In genomic region chr3:148319161-148319915, GRCh38 we compare ENCODE assay signal across 9 cellular contexts.
DNase-seq lines count a peak whose midpoint lies in the region; ATAC-seq and TF ChIP-seq lines count a peak whose summit lies in the region.
"Had no signal": no experiment of that assay in that cellular context is flagged by ENCODE, and none has a peak within 500 bp of the region (broad histone marks: within the 10 kb centered on the region; RNA-seq: fewer than 3 reads in every experiment).

No MANE protein-coding gene starts in this region.

- DNase-seq in activated CD4-positive, alpha-beta T cell treated with anti-CD3 and anti-CD28 coated beads for 36 hours = no peak
- no peak for DNase-seq in activated CD4-positive, alpha-beta T cell treated with anti-CD3 and anti-CD28 coated beads, Interleukin-2, amount 50 U/mL, for 4 hours
- DNase-seq in NOMO-1 treated with DMSO at 0.1 percent for 48 hours (lab: John Stamatoyannopoulos, UW; ENCODE audit: unreplicated experiment) = peak; percentile 98
- DNase-seq in foreskin keratinocyte = peak; percentile 18 to 43
- no peak for DNase-seq in NCI-H446 treated with DMSO at 0.1 percent for 48 hours (lab: John Stamatoyannopoulos, UW)
- no peak for DNase-seq in activated naive CD4-positive, alpha-beta T cell treated with Interleukin-2 at 50 U/mL for 16 hours
- no peak for DNase-seq in LoVo (ENCODE audit: low spot score)

- CTCF ChIA-PET in activated CD4-positive, alpha-beta T cell treated with anti-CD3 and anti-CD28 coated beads for 36 hours (lab: Charles Lee) = no interaction called here

- H3K4me1 ChIP-seq in foreskin keratinocyte = no peaks in the 10 kb centered on the region

- peaks cover 4% of the 10 kb centered on the region for H3K4me1 Mint-ChIP-seq in activated CD4-positive, alpha-beta T cell treated with anti-CD3 and anti-CD28 coated beads for 36 hours

- POLR2A ChIA-PET in activated CD4-positive, alpha-beta T cell treated with anti-CD3 and anti-CD28 coated beads for 36 hours (lab: Charles Lee) = no interaction called here

- peak; percentile 65 for ATAC-seq in activated CD4-positive, alpha-beta T cell treated with anti-CD3 and anti-CD28 coated beads for 36 hours
- ATAC-seq in HG02763 (IDR thresholded peaks at IDR 0.05; ENCODE audit: unreplicated experiment) (peak; percentile 94), foreskin keratinocyte (peak; percentile 55)

- no peak overlapping the region for H3K4me3 Mint-ChIP-seq in activated CD4-positive, alpha-beta T cell treated with anti-CD3 and anti-CD28 coated beads for 36 hours

- TF ChIP-seq CTCF in foreskin keratinocyte (conservative IDR thresholded peaks at IDR 0.05) = no peak

- H3K27ac ChIP-seq in foreskin keratinocyte = no peak overlapping the region
- H3K27ac ChIP-seq: C4-2B had no signal

- H3K27me3 ChIP-seq in foreskin keratinocyte = no peaks in the 10 kb centered on the region

- no peaks in the 10 kb centered on the region for H3K27me3 Mint-ChIP-seq in activated CD4-positive, alpha-beta T cell treated with anti-CD3 and anti-CD28 coated beads for 36 hours

- intact Hi-C loops in activated CD4-positive, alpha-beta T cell treated with anti-CD3 and anti-CD28 coated beads for 36 hours (cut with DNase I, micrococcal nuclease) = no loop called here

- H3K9me3 Mint-ChIP-seq in activated CD4-positive, alpha-beta T cell treated with anti-CD3 and anti-CD28 coated beads for 36 hours (ENCODE audit: low read depth) = no peaks in the 10 kb centered on the region

- H3K27ac Mint-ChIP-seq in activated CD4-positive, alpha-beta T cell treated with anti-CD3 and anti-CD28 coated beads for 36 hours = no peak overlapping the region

- no peaks in the 10 kb centered on the region for H3K36me3 Mint-ChIP-seq in activated CD4-positive, alpha-beta T cell treated with anti-CD3 and anti-CD28 coated beads for 36 hours (ENCODE audit: low read depth)

Comparison
In these comparisons a context has a peak if more than half of its experiments do, and no peak if none do; other contexts are left out.
1. DNase-seq: peak in NOMO-1 treated with DMSO at 0.1 percent for 48 hours (single experiment) and foreskin keratinocyte (2 of 2); none in activated CD4-positive, alpha-beta T cell treated with anti-CD3 and anti-CD28 coated beads for 36 hours (single experiment), activated CD4-positive, alpha-beta T cell treated with anti-CD3 and anti-CD28 coated beads, Interleukin-2, amount 50 U/mL, for 4 hours (0 of 2), NCI-H446 treated with DMSO at 0.1 percent for 48 hours (single experiment), activated naive CD4-positive, alpha-beta T cell treated with Interleukin-2 at 50 U/mL for 16 hours (single experiment) and LoVo (single experiment).
2. Peak in every context shown above with its lines, with median percentiles within 50 percentile points of each other: ATAC-seq.